28 cellular contexts compared by ENCODE assay signal in the genomic region with DNA sequence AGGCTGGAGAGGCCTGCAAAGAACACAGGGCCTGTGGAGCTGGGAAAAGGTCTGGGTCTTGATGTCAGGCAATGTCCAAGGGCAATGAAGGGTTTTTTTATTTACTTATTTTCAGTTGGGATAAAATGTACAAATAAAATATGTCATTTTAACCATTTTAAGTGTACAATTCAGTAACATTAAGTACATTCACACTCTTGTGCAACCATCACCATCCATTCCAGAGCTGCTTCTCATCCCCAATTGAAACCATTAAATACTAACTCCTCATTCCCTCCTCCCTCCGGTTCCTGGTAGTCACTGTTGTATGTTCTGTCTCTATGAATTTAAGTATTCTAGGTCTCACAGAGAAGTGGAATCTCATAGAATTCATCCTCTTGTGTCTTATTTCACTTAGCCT.
DNase-seq lines count a peak whose midpoint lies in the region; ATAC-seq and TF ChIP-seq lines count a peak whose summit lies in the region.
"Had no signal": no experiment of that assay in that cellular context is flagged by ENCODE, and none has a peak within 500 bp of the region (broad histone marks: within the 10 kb centered on the region; RNA-seq: fewer than 3 reads in every experiment).

No MANE protein-coding gene starts in this region.

- no peak for ATAC-seq in upper lobe of left lung (ENCODE audit: low FRiP score in 2 of 2)
- ATAC-seq: mucosa of descending colon had no signal

- H3K4me2 ChIP-seq in skeletal muscle satellite cell (ENCODE audit: low read length): no peak overlapping the region

- WGBS in upper lobe of left lung, 2 donors: 86 to 91% methylated on average over 1 of the region's 1 CpG

- H3K27me3 ChIP-seq in skeletal muscle satellite cell (ENCODE audit: control insufficient read depth, insufficient read depth, low read length) (no peaks in the 10 kb centered on the region), upper lobe of left lung (no peaks in the 10 kb centered on the region)
- H3K27me3 ChIP-seq: Peyer's patch, right atrium auricular region, SJCRH30, suprapubic skin had no signal

- DNase-seq in HCEC 1CT: peak; percentile 50
- peak; percentile 53 for DNase-seq in amniotic epithelial cell (ENCODE audit: low read depth)
- peak; percentile 77 for DNase-seq in fibroblast of mammary gland (ENCODE audit: low read depth)
- DNase-seq in GOT3 (lab: John Stamatoyannopoulos, UW): no peak
- no peak for DNase-seq in stimulated activated CD4-positive, alpha-beta T cell treated with anti-CD3 and anti-CD28 coated beads, Interleukin-2, amount 100 ng/mL, for 48 hours
- no peak for DNase-seq in upper lobe of left lung
- DNase-seq: activated B cell treated with CpG ODN at 0.5 μM for 24 hours; activated CD4-positive, alpha-beta T cell treated with anti-CD3 and anti-CD28 coated beads, Interleukin-2, amount 50 U/mL, for 4 hours; activated naive CD4-positive, alpha-beta T cell treated with anti-CD3 and anti-CD28 coated beads for 36 hours; AML-193; amniotic stem cell; caudate nucleus; dermis blood vessel endothelial cell; H7; head of caudate nucleus; lower lobe of right lung; mucosa of descending colon; NCI-H1092; NCI-H187 treated with DMSO at 0.1 percent for 48 hours; NCI-H2171 treated with DMSO at 0.1 percent for 48 hours; NCI-H510A treated with DMSO at 0.1 percent for 48 hours; Peyer's patch; SJCRH30; stimulated activated naive B cell treated with anti-CD40 and anti-IgM and Interleukin-4, amounts not matched to agents 10 μg/mL and 1 μg/mL and 100 μg/mL, for 72 hours had no signal

- H3K36me3 ChIP-seq in skeletal muscle satellite cell (ENCODE audit: insufficient read depth, low read length) (no peaks in the 10 kb centered on the region), upper lobe of left lung (no peaks in the 10 kb centered on the region)
- H3K36me3 ChIP-seq: lower lobe of right lung, Peyer's patch, right atrium auricular region, SJCRH30, suprapubic skin had no signal

- H3K9ac ChIP-seq in skeletal muscle satellite cell (ENCODE audit: low read depth, low read length): peak overlapping the region; percentile 69
- H3K9ac ChIP-seq: parathyroid adenoma had no signal

- TF ChIP-seq POLR2A in upper lobe of left lung (IDR thresholded peaks at IDR 0.05): no peak

- H3K27ac ChIP-seq in upper lobe of left lung: peak overlapping the region in 2 of 4 donors; percentile 23 to 55
- H3K27ac ChIP-seq: lower lobe of right lung, parathyroid adenoma, Peyer's patch, right atrium auricular region, SJCRH30, suprapubic skin had no signal

- H3K9me3 ChIP-seq in skeletal muscle satellite cell (replicated peaks; ENCODE audit: low read length) (no peaks in the 10 kb centered on the region), upper lobe of left lung (no peaks in the 10 kb centered on the region)
- H3K9me3 ChIP-seq: lower lobe of right lung, mucosa of descending colon, Peyer's patch, right atrium auricular region, SJCRH30, suprapubic skin had no signal

- peaks cover 35% of the 10 kb centered on the region for H3K4me1 ChIP-seq in skeletal muscle satellite cell (ENCODE audit: control insufficient read depth, insufficient read depth, low read length)
- H3K4me1 ChIP-seq in upper lobe of left lung: peaks cover 0 to 4% (median 0%) of the 10 kb centered on the region in 4 donors
- H3K4me1 ChIP-seq: lower lobe of right lung, parathyroid adenoma, Peyer's patch, right atrium auricular region, suprapubic skin had no signal

- TF ChIP-seq CTCF in fibroblast of mammary gland (conservative IDR thresholded peaks at IDR 0.05; ENCODE audit: control insufficient read depth, insufficient read depth, low read depth, low read length) (no peak), upper lobe of left lung (IDR thresholded peaks at IDR 0.05) (no peak)

- TF ChIP-seq EP300 in upper lobe of left lung (IDR thresholded peaks at IDR 0.05): no peak

- H3K4me3 ChIP-seq in fibroblast of mammary gland (ENCODE audit: control insufficient read depth, low read depth, low read length) (no peak overlapping the region), skeletal muscle satellite cell (ENCODE audit: low read length) (no peak overlapping the region), upper lobe of left lung (no peak overlapping the region)
- H3K4me3 ChIP-seq: lower lobe of right lung, mucosa of descending colon, Peyer's patch, right atrium auricular region, SJCRH30, suprapubic skin had no signal

Comparison
In these comparisons a context has a peak if more than half of its experiments do, and no peak if none do; other contexts are left out.
1. DNase-seq: peak in HCEC 1CT (single experiment), amniotic epithelial cell (single experiment) and fibroblast of mammary gland (single experiment); none in GOT3 (single experiment), stimulated activated CD4-positive, alpha-beta T cell treated with anti-CD3 and anti-CD28 coated beads, Interleukin-2, amount 100 ng/mL, for 48 hours (0 of 2) and upper lobe of left lung (0 of 2).